In genomic region chr11:72222907-72223614, GRCh38 we compare ENCODE assay signal across 8 cellular contexts. TPM values are rescaled to one million over a fixed set of nuclear protein-coding genes. Genes with fewer than 3 reads are reported as not detected.
DNase-seq lines count a peak whose midpoint lies in the region; TF ChIP-seq lines count a peak whose summit lies in the region.

No MANE protein-coding gene starts in this region.

- H2AFZ ChIP-seq in GM23248, result peak overlapping the region; percentile 94
- no peak overlapping the region for H2AFZ ChIP-seq in neural progenitor cell (replicated peaks)

- H3K27me3 ChIP-seq in GM23248 (replicated peaks; ENCODE audit: insufficient read depth), result no peaks in the 10 kb centered on the region
- no peaks in the 10 kb centered on the region for H3K27me3 ChIP-seq in neural progenitor cell
- peaks cover 0 to 4% of the 10 kb centered on the region in 2 donors for H3K27me3 ChIP-seq in stomach smooth muscle (ENCODE audit: control insufficient read depth in 1 of 2, insufficient read depth in 2 of 2, low read length in 2 of 2)

- in situ Hi-C loops in GM23248 (cut with MboI), result no loop called here

- H3K9me3 ChIP-seq in GM23248 (ENCODE audit: low read depth) (no peaks in the 10 kb centered on the region), neural progenitor cell (ENCODE audit: low read depth) (no peaks in the 10 kb centered on the region), stomach smooth muscle (ENCODE audit: control insufficient read depth in 2 of 2, low read length in 2 of 2) (no peaks in the 10 kb centered on the region)

- 1 to 2% methylated on average over 35 to 44 of the region's 47 CpGs for WGBS in GM23248 (ENCODE audit: low coverage in 1 of 2, low lambda C conversion rate in 2 of 2, missing lambda C conversion rate in 2 of 2), 2 experiments

- no peaks in the 10 kb centered on the region for H3K36me3 ChIP-seq in GM23248 (ENCODE audit: low read depth)
- H3K36me3 ChIP-seq in neural progenitor cell, result no peaks in the 10 kb centered on the region
- peaks cover 0 to 5% of the 10 kb centered on the region in 2 donors for H3K36me3 ChIP-seq in stomach smooth muscle (ENCODE audit: control insufficient read depth in 2 of 2, insufficient read depth in 2 of 2, low read length in 2 of 2)

- H3K36me3 Mint-ChIP-seq in neural progenitor cell, result no peaks in the 10 kb centered on the region

- H3K9me2 ChIP-seq in GM23248 (ENCODE audit: insufficient read depth), result no peaks in the 10 kb centered on the region

- H4K20me1 ChIP-seq in GM23248 (ENCODE audit: insufficient read depth) (no peaks in the 10 kb centered on the region), neural progenitor cell (ENCODE audit: low read depth) (peaks cover 19% of the 10 kb centered on the region)

- peak overlapping the region; percentile 88 for H3K9ac ChIP-seq in GM23248
- no peak overlapping the region for H3K9ac ChIP-seq in neural progenitor cell
- H3K9ac ChIP-seq in stomach smooth muscle (ENCODE audit: low read length in 2 of 2), result peak overlapping the region; percentile 79 to 82

- H3F3A ChIP-seq in GM23248 (ENCODE audit: insufficient read depth) (no peaks in the 10 kb centered on the region), neural progenitor cell (ENCODE audit: low read depth) (peaks cover 19% of the 10 kb centered on the region)

- H3K27me3 Mint-ChIP-seq in neural progenitor cell (ENCODE audit: insufficient read depth, low read depth), result peaks cover 10% of the 10 kb centered on the region

- H3K9me3 Mint-ChIP-seq in neural progenitor cell, result no peaks in the 10 kb centered on the region

- H3K27ac Mint-ChIP-seq in neural progenitor cell, result peak overlapping the region; percentile 25

- POLR2A ChIA-PET in RWPE1 (lab: Yijun Ruan, JAX; ENCODE audit: low non-redundant PET), result interaction anchor here (0.9 to 1.0 kb wide), 2 partner anchors 13 to 112 kb away, joined by 3 to 4 read pairs; no protein-coding TSS in a partner anchor

- H3K4me3 ChIP-seq in GM23248 (peak overlapping the region; percentile 97), fibroblast of villous mesenchyme (ENCODE audit: low read depth, low read length) (peak overlapping the region; percentile 98), neural progenitor cell (peak overlapping the region; percentile 87), stomach smooth muscle (ENCODE audit: low read length in 2 of 2) (peak overlapping the region; percentile 87 to 89)

- H3K4me1 Mint-ChIP-seq in neural progenitor cell, result peaks cover 23% of the 10 kb centered on the region

- TF ChIP-seq CTCF in RWPE1 (conservative IDR thresholded peaks at IDR 0.05; ENCODE audit: low read depth), result no peak
- peak; percentile 35 for TF ChIP-seq CTCF in fibroblast of villous mesenchyme (IDR thresholded peaks at IDR 0.05; ENCODE audit: insufficient read depth, low read depth, low read length)
- peak; percentile 6 for TF ChIP-seq CTCF in neural progenitor cell (IDR thresholded peaks at IDR 0.05)

- peaks cover 11% of the 10 kb centered on the region; the same call in 1 of the 2 replicates for H3K4me1 ChIP-seq in GM23248 (ENCODE audit: insufficient read depth)
- H3K4me1 ChIP-seq in neural progenitor cell, result peaks cover 5% of the 10 kb centered on the region
- peaks cover 35% of the 10 kb centered on the region for H3K4me1 ChIP-seq in stomach smooth muscle (ENCODE audit: control insufficient read depth, insufficient read depth, low read length)

- DNase-seq in Daoy (ENCODE audit: low read depth), result peak; percentile 94
- peak; percentile 94 for DNase-seq in GM23248
- DNase-seq in LHCN-M2 (ENCODE audit: low read depth), result peak; percentile 87
- peak; percentile 76 for DNase-seq in RWPE1 (ENCODE audit: low spot score)
- peak; percentile 89 for DNase-seq in activated T-helper 9 cell treated with anti-CD3 and anti-CD28 coated beads, Interleukin-2, amount 50 U/mL, for 16 hours (ENCODE audit: low read depth)
- peak; percentile 96 for DNase-seq in fibroblast of villous mesenchyme (ENCODE audit: low read depth)
- DNase-seq in neural progenitor cell (ENCODE audit: low spot score), result peak; percentile 96

- peak overlapping the region; percentile 69 for H3K27ac ChIP-seq in GM23248
- H3K27ac ChIP-seq in RWPE1, result peak overlapping the region; percentile 98
- H3K27ac ChIP-seq in neural progenitor cell, result no peak overlapping the region
- peak overlapping the region; percentile 93 for H3K27ac ChIP-seq in stomach smooth muscle (ENCODE audit: low read length)

- CTCF ChIA-PET in RWPE1 (lab: Yijun Ruan, JAX), result interaction anchor here (0.5 to 1.7 kb wide), 7 partner anchors 15 to 253 kb away, joined by 3 to 7 read pairs (median 4); no protein-coding TSS in a partner anchor

- peak overlapping the region; percentile 86 for H3K4me2 ChIP-seq in GM23248 (ENCODE audit: unreplicated experiment)
- H3K4me2 ChIP-seq in neural progenitor cell, result peak overlapping the region; percentile 97

- peak overlapping the region; percentile 86 for H3K4me3 Mint-ChIP-seq in neural progenitor cell

- H3K79me2 ChIP-seq in GM23248 (ENCODE audit: insufficient read depth) (peaks cover 41% of the 10 kb centered on the region), neural progenitor cell (ENCODE audit: low read depth) (peaks cover 26% of the 10 kb centered on the region)

RNA-seq across cellular contexts. Expression of gene INPPL1, which starts 1.5 kb away (rescaled TPM):
- total RNA-seq in Daoy (2014; rRNA removed; shearing (Covaris generic)), result 27.4 and 57.3 TPM in 2 replicates
- total RNA-seq in GM23248 (2014; rRNA removed; shearing (Covaris generic)), result 68.0 and 70.6 TPM in 2 replicates
- polyA plus RNA-seq in GM23248 (2016; fragmentation: Nextera tagmentation; extraction: Ambion mirVana), result 24.9 and 28.4 TPM in 2 replicates
- total RNA-seq in LHCN-M2 (2014; rRNA removed) (72.8 and 140 TPM in 2 replicates), fibroblast of villous mesenchyme (123 and 163 TPM in 2 replicates), neural progenitor cell (ENCODE audit: low replicate concordance) (30.8 and 64.8 TPM in 2 replicates)
- 62.4 TPM for polyA plus RNA-seq in LHCN-M2 (2012)

RNA-seq across cellular contexts. Expression of gene FOLR2, which starts 6.5 kb away (rescaled TPM):
- not detected in 2 replicates for total RNA-seq in Daoy (2014; rRNA removed; shearing (Covaris generic))
- total RNA-seq in GM23248 (2014; rRNA removed; shearing (Covaris generic)), result not detected in 2 replicates
- polyA plus RNA-seq in GM23248 (2016; fragmentation: Nextera tagmentation; extraction: Ambion mirVana), result not detected in 2 replicates
- not detected in 2 replicates for total RNA-seq in LHCN-M2 (2014; rRNA removed)
- polyA plus RNA-seq in LHCN-M2 (2012), result not detected
- total RNA-seq in fibroblast of villous mesenchyme, result not detected in 2 replicates
- not detected in 2 replicates for total RNA-seq in neural progenitor cell (ENCODE audit: low replicate concordance)

RNA-seq across cellular contexts. Expression of gene PHOX2A, which starts 20.9 kb away (rescaled TPM):
- not detected in 2 replicates for total RNA-seq in Daoy (2014; rRNA removed; shearing (Covaris generic))
- total RNA-seq in GM23248 (2014; rRNA removed; shearing (Covaris generic)), result not detected in 2 replicates
- not detected in 2 replicates for polyA plus RNA-seq in GM23248 (2016; fragmentation: Nextera tagmentation; extraction: Ambion mirVana)
- total RNA-seq in LHCN-M2 (2014; rRNA removed), result not detected in 2 replicates
- polyA plus RNA-seq in LHCN-M2 (2012), result not detected
- not detected in 2 replicates for total RNA-seq in fibroblast of villous mesenchyme
- not detected in 2 replicates for total RNA-seq in neural progenitor cell (ENCODE audit: low replicate concordance)

RNA-seq across cellular contexts. Expression of gene FOLR1, which starts 31.1 kb away (rescaled TPM):
- total RNA-seq in Daoy (2014; rRNA removed; shearing (Covaris generic)), result not detected in 2 replicates
- not detected in 2 replicates for total RNA-seq in GM23248 (2014; rRNA removed; shearing (Covaris generic))
- 0.24 TPM in 1 of 2 replicates, not detected in the other for polyA plus RNA-seq in GM23248 (2016; fragmentation: Nextera tagmentation; extraction: Ambion mirVana)
- total RNA-seq in LHCN-M2 (2014; rRNA removed) (0.17 TPM in 1 of 2 replicates, not detected in the other), fibroblast of villous mesenchyme (not detected in 2 replicates), neural progenitor cell (ENCODE audit: low replicate concordance) (3.6 and 9.6 TPM in 2 replicates)
- polyA plus RNA-seq in LHCN-M2 (2012), result 0.61 TPM
